ENCODE assay signal across 8 cellular contexts in the genomic region with DNA sequence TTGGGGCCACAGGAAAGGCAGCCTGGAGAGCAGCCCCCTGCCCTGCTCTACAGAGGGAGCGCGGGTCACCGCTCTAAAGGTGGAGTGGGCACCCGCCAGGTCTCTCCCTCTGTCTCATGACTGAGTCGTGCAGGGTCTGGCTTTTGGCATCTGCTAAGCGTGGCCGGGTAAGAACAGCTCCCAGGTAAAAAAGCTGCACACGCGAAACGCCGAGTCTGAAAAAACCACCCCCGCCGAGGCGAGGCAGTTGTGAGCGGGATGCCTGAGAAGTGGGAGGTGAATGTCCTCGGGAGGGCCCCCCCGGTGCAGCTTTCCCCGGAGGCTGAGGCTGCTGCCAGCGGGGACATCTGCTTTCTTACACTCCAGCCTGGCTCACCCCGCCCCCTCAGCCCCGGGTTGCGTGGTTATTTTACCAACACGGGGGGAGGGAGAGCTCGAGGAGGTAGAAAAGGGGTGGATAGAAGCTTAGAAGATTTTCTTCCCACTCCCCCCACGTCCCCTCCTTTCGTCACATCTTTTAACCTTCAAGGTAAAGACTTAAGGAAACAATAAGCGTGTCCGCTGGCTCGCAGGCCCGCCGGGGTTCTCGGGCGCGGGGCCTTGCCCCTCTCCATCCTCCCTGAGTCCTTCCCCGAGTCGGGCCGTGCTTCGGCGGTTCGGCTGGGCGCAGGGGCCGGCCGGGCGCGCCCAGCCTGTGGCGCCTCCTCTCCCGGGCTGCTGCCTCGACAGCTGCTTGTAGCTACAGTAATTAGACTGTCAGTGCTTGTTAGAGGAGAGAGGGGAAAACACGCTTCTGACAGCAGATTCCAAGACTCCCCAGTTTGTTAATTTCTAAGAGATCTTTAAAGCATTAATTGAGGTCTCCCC.
DNase-seq lines count a peak whose midpoint lies in the region; ATAC-seq and TF ChIP-seq lines count a peak whose summit lies in the region.

No MANE protein-coding gene starts in this region.

- H3K27me3 Mint-ChIP-seq in neural crest cell (ENCODE audit: low read depth): peaks cover 10% of the 10 kb centered on the region

- no peaks in the 10 kb centered on the region for H3K9me3 Mint-ChIP-seq in neural crest cell

- peak overlapping the region; percentile 83 for H3K4me2 ChIP-seq in OCI-LY1 (ENCODE audit: low read length)

- peak overlapping the region; percentile 52 for H3K9ac ChIP-seq in OCI-LY1 (ENCODE audit: low read length)

- no peaks in the 10 kb centered on the region for H3K9me2 ChIP-seq in OCI-LY1 (ENCODE audit: low read depth, low read length)

- H3K27ac Mint-ChIP-seq in neural crest cell (ENCODE audit: unreplicated experiment): no peak overlapping the region

- no peaks in the 10 kb centered on the region for H3K9me3 ChIP-seq in OCI-LY1 (ENCODE audit: low read length)

- H4K20me1 ChIP-seq in OCI-LY1 (ENCODE audit: insufficient read depth, low read length): no peaks in the 10 kb centered on the region

- H3K27me3 ChIP-seq in OCI-LY1 (ENCODE audit: insufficient read depth, low read length): no peaks in the 10 kb centered on the region

- no peaks in the 10 kb centered on the region for H3K79me2 ChIP-seq in OCI-LY1 (ENCODE audit: insufficient read depth, low read length)

- DNase-seq in Right ventricle myocardium inferior (ENCODE audit: missing footprints) (peak; percentile 76), cardiac septum (ENCODE audit: low spot score) (no peak), foreskin melanocyte (peak; percentile 16), neural crest cell (ENCODE audit: low read depth, low spot score) (no peak), ureter (ENCODE audit: low spot score) (peak; percentile 52)
- peak; percentile 20 for DNase-seq in activated gamma-delta T cell treated with anti-CD3 and anti-CD28 coated beads, Interleukin-2, amount 50 U/mL, for 16 hours (ENCODE audit: low read depth)

- intact Hi-C loops in Right ventricle myocardium inferior (cut with DNase I) (loop anchor here (5.0 kb wide), 1 partner anchor 35 kb away; no protein-coding TSS in a partner anchor), cardiac septum (cut with DNase I) (no loop called here)

- H3K4me3 Mint-ChIP-seq in neural crest cell: peak overlapping the region; percentile 95

- H3K4me3 ChIP-seq in OCI-LY1 (ENCODE audit: low read depth, low read length, poor library complexity, severe bottlenecking): peak overlapping the region; percentile 52

- H3F3A ChIP-seq in OCI-LY1 (ENCODE audit: insufficient read depth, low read length): no peaks in the 10 kb centered on the region

- H2AFZ ChIP-seq in OCI-LY1 (ENCODE audit: low read length): no peak overlapping the region

- H3K27ac ChIP-seq in OCI-LY1 (ENCODE audit: low read depth, low read length, poor library complexity, severe bottlenecking): peak overlapping the region; percentile 15

- H3K4me1 Mint-ChIP-seq in neural crest cell: peaks cover 31% of the 10 kb centered on the region

- no peak for TF ChIP-seq CTCF in OCI-LY1 (IDR thresholded peaks at IDR 0.05; ENCODE audit: low read length)
- no peak for TF ChIP-seq CTCF in neural crest cell (conservative IDR thresholded peaks at IDR 0.05)

- H3K36me3 ChIP-seq in OCI-LY1 (ENCODE audit: insufficient read depth, low read length): peaks cover 6% of the 10 kb centered on the region; the same call in 1 of the 2 replicates

- ATAC-seq in Right ventricle myocardium inferior (peak; percentile 81), HG03066 (IDR thresholded peaks at IDR 0.05; ENCODE audit: low read depth, unreplicated experiment) (peak; percentile 51)

- peaks cover 30% of the 10 kb centered on the region for H3K4me1 ChIP-seq in OCI-LY1 (ENCODE audit: insufficient read depth, low read length, severe bottlenecking)

- H3K36me3 Mint-ChIP-seq in neural crest cell (ENCODE audit: low read depth): no peaks in the 10 kb centered on the region

Comparison
In these comparisons a context has a peak if more than half of its experiments do, and no peak if none do; other contexts are left out.
1. DNase-seq: peak in Right ventricle myocardium inferior (single experiment), activated gamma-delta T cell treated with anti-CD3 and anti-CD28 coated beads, Interleukin-2, amount 50 U/mL, for 16 hours (single experiment), foreskin melanocyte (single experiment) and ureter (single experiment); none in cardiac septum (single experiment) and neural crest cell (single experiment).